27 cellular contexts compared by ENCODE assay signal in the genomic region with DNA sequence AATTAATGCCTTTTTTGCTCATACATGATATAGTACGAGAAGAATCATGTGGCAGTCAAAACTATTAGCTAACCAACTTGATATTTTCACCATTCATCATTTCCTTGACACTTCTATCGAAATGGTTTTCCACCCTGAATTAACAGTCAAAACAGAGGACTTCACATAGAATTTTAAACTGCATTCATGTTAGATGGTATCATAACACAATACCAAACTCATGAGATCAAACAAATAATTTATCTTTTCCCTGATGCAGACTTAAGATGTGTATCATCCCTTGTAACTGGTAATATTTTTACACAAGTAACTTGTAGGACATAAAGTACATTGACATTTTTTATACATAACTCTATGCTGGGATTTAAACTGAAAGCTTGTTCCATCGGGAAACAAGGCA.
"Had no signal": no experiment of that assay in that cellular context is flagged by ENCODE, and none has a peak within 500 bp of the region (broad histone marks: within the 10 kb centered on the region; RNA-seq: fewer than 3 reads in every experiment).

No MANE protein-coding gene starts in this region.

- H3K4me1 ChIP-seq: lower lobe of right lung, right lobe of liver, stomach, testis, thyroid gland, transverse colon, upper lobe of left lung, vagina had no signal

- H3K4me2 ChIP-seq: hepatocyte had no signal

- H3K27ac Mint-ChIP-seq: naive thymus-derived CD4-positive, alpha-beta T cell; natural killer cell treated with Interleukin-12 subunit alpha and Interleukin-12 subunit beta and Interleukin-15 and Interleukin-18, amount 100 ng/mL, for 72 hours; progenitor cell of endocrine pancreas; stimulated activated naive B cell treated with anti-CD40 and anti-IgM and Interleukin-4, amounts not matched to agents 10 μg/mL and 1 μg/mL and 100 μg/mL, for 72 hours had no signal

- H3K27ac ChIP-seq: hepatocyte, lower lobe of right lung, ovary, right atrium auricular region, right lobe of liver, skin epidermis, stomach, testis, thyroid gland, transverse colon, upper lobe of left lung, vagina had no signal

- H3K79me2 ChIP-seq: hepatocyte had no signal

- H2AFZ ChIP-seq: hepatocyte had no signal

- H3K4me3 ChIP-seq: hepatocyte, lower lobe of right lung, mucosa of descending colon, ovary, right atrium auricular region, right lobe of liver, skin epidermis, stomach, testis, thyroid gland, transverse colon, upper lobe of left lung, vagina had no signal

- DNase-seq: kidney glomerular epithelial cell; left cardiac atrium; lower lobe of right lung; mammary epithelial cell; midbrain; mucosa of descending colon; naive thymus-derived CD4-positive, alpha-beta T cell; ovary; right lobe of liver; stimulated activated CD4-positive, alpha-beta T cell treated with anti-CD3 and anti-CD28 coated beads, Interleukin-12 subunit alpha, Interleukin-12 subunit beta, amount 100 ng/mL, for 4 hours; stimulated activated CD4-positive, alpha-beta T cell treated with anti-CD3 and anti-CD28 coated beads, Interleukin-15, amount 100 ng/mL, for 24 hours; stimulated activated CD4-positive, alpha-beta T cell treated with anti-CD3 and anti-CD28 coated beads, Interleukin-2, amount 100 ng/mL, for 24 hours; stimulated activated CD4-positive, alpha-beta T cell treated with anti-CD3 and anti-CD28 coated beads, Interleukin-4, amount 100 ng/mL, for 1 hour; stimulated activated naive B cell treated with anti-CD40 and anti-IgM and Interleukin-4, amounts not matched to agents 10 μg/mL and 1 μg/mL and 100 μg/mL, for 72 hours; stimulated activated naive CD8-positive, alpha-beta T cell treated with anti-CD3 and anti-CD28 coated beads, Interleukin-15, Interleukin-2, amounts not matched to agents 100 U/mL and 50 U/mL, for 24 hours; stomach; testis; thyroid gland; transverse colon; upper lobe of left lung had no signal

- H3K36me3 ChIP-seq: lower lobe of right lung, ovary, right atrium auricular region, right lobe of liver, stomach, thyroid gland, transverse colon, upper lobe of left lung, vagina had no signal

- ATAC-seq: left cardiac atrium; left lobe of liver; lower lobe of right lung; mucosa of descending colon; naive thymus-derived CD4-positive, alpha-beta T cell; natural killer cell treated with Interleukin-12 subunit alpha and Interleukin-12 subunit beta and Interleukin-15 and Interleukin-18, amount 100 ng/mL, for 72 hours; right lobe of liver; stimulated activated naive B cell treated with anti-CD40 and anti-IgM and Interleukin-4, amounts not matched to agents 10 μg/mL and 1 μg/mL and 100 μg/mL, for 72 hours; stimulated activated naive CD8-positive, alpha-beta T cell treated with anti-CD3 and anti-CD28 coated beads, Interleukin-15, Interleukin-2, amounts not matched to agents 100 U/mL and 50 U/mL, for 24 hours had no signal

- H3K4me3 Mint-ChIP-seq: naive thymus-derived CD4-positive, alpha-beta T cell; natural killer cell treated with Interleukin-12 subunit alpha and Interleukin-12 subunit beta and Interleukin-15 and Interleukin-18, amount 100 ng/mL, for 72 hours; stimulated activated naive B cell treated with anti-CD40 and anti-IgM and Interleukin-4, amounts not matched to agents 10 μg/mL and 1 μg/mL and 100 μg/mL, for 72 hours had no signal

- H3K9me3 Mint-ChIP-seq: naive thymus-derived CD4-positive, alpha-beta T cell; stimulated activated naive B cell treated with anti-CD40 and anti-IgM and Interleukin-4, amounts not matched to agents 10 μg/mL and 1 μg/mL and 100 μg/mL, for 72 hours had no signal

- H3K9me3 ChIP-seq: lower lobe of right lung, mucosa of descending colon, ovary, right atrium auricular region, right lobe of liver, stomach, testis, thyroid gland, transverse colon, upper lobe of left lung, vagina had no signal

- H3K27me3 ChIP-seq: ovary, right atrium auricular region, right lobe of liver, stomach, testis, thyroid gland, transverse colon, upper lobe of left lung, vagina had no signal

- H3K36me3 Mint-ChIP-seq: natural killer cell treated with Interleukin-12 subunit alpha and Interleukin-12 subunit beta and Interleukin-15 and Interleukin-18, amount 100 ng/mL, for 72 hours; stimulated activated naive B cell treated with anti-CD40 and anti-IgM and Interleukin-4, amounts not matched to agents 10 μg/mL and 1 μg/mL and 100 μg/mL, for 72 hours had no signal
